8 cellular contexts compared by ENCODE assay signal in genomic region chr11:57499413-57499982, GRCh38. TPM values are rescaled to one million over a fixed set of nuclear protein-coding genes. Genes with fewer than 3 reads are reported as not detected.
DNase-seq lines count a peak whose midpoint lies in the region; TF ChIP-seq lines count a peak whose summit lies in the region.
"Had no signal": no experiment of that assay in that cellular context is flagged by ENCODE, and none has a peak within 500 bp of the region (broad histone marks: within the 10 kb centered on the region; RNA-seq: fewer than 3 reads in every experiment).

No MANE protein-coding gene starts in this region.

- 2 to 5% methylated on average over 13 to 22 of the region's 35 CpGs for WGBS in thyroid gland, 2 donors

- H3K9me3 Mint-ChIP-seq in HFFc6 = no peaks in the 10 kb centered on the region
- H3K9me3 Mint-ChIP-seq: activated naive CD4-positive, alpha-beta T cell treated with anti-CD3 and anti-CD28 coated beads, Interleukin-2, amount 50 U/mL, for 24 hours had no signal

- no peaks in the 10 kb centered on the region for H3K36me3 ChIP-seq in thyroid gland

- DNase-seq in GM13977 (ENCODE audit: low spot score) (peak; percentile 92), HFFc6 (peak; percentile 70), NCI-H2029 (lab: John Stamatoyannopoulos, UW) (peak; percentile 86), fibroblast of the conjunctiva (ENCODE audit: low read depth) (peak; percentile 90), myocyte (ENCODE audit: low read depth) (peak; percentile 97), thyroid gland (peak; percentile 97 to 98)
- peak; percentile 70 to 77 for DNase-seq in activated T-cell treated with anti-CD3 and anti-CD28 coated beads, Interleukin-2, amount 50 U/mL, for 48 hours

- H3K36me3 Mint-ChIP-seq in HFFc6 (ENCODE audit: low read depth) = peaks cover 5% of the 10 kb centered on the region

- H3K27me3 Mint-ChIP-seq in HFFc6 (ENCODE audit: insufficient read depth) = no peaks in the 10 kb centered on the region
- H3K27me3 Mint-ChIP-seq: activated naive CD4-positive, alpha-beta T cell treated with anti-CD3 and anti-CD28 coated beads, Interleukin-2, amount 50 U/mL, for 24 hours had no signal

- H3K27ac Mint-ChIP-seq in HFFc6 = no peak overlapping the region; the same call in 1 of the 2 replicates
- H3K27ac Mint-ChIP-seq: activated naive CD4-positive, alpha-beta T cell treated with anti-CD3 and anti-CD28 coated beads, Interleukin-2, amount 50 U/mL, for 24 hours had no signal

- peak overlapping the region; percentile 72 to 91 (median 85) for H3K27ac ChIP-seq in thyroid gland

- TF ChIP-seq CTCF in GM13977 (IDR thresholded peaks at IDR 0.05; ENCODE audit: extremely low read depth, insufficient read depth, missing control alignments) = no peak
- 0 out of 2 replicates have a peak, but pooled peaks have one; percentile 18 for TF ChIP-seq CTCF in HFFc6 (IDR thresholded peaks at IDR 0.05)
- no peak for TF ChIP-seq CTCF in thyroid gland (IDR thresholded peaks at IDR 0.05)

- H3K4me1 Mint-ChIP-seq in HFFc6 (ENCODE audit: low read depth) = peaks cover 14% of the 10 kb centered on the region
- H3K4me1 Mint-ChIP-seq: activated naive CD4-positive, alpha-beta T cell treated with anti-CD3 and anti-CD28 coated beads, Interleukin-2, amount 50 U/mL, for 24 hours had no signal

- intact Hi-C loops in thyroid gland (cut with DNase I) = no loop called here

- H3K4me3 Mint-ChIP-seq in HFFc6 = peak overlapping the region; percentile 70
- H3K4me3 Mint-ChIP-seq: activated naive CD4-positive, alpha-beta T cell treated with anti-CD3 and anti-CD28 coated beads, Interleukin-2, amount 50 U/mL, for 24 hours had no signal

- H3K4me1 ChIP-seq in thyroid gland = peaks cover 19 to 42% of the 10 kb centered on the region in 2 donors

- in situ Hi-C loops in GM13977 (cut with MboI; ENCODE audit: low pct_unique_long_range_greater_than_20kb, low sequenced_read_pairs, unreplicated experiment) = no loop called here

- H3K4me3 ChIP-seq in thyroid gland (replicated peaks in 1 of 3) = no peak overlapping the region

- H3K9me3 ChIP-seq in thyroid gland = no peaks in the 10 kb centered on the region

- TF ChIP-seq POLR2A in thyroid gland (IDR thresholded peaks at IDR 0.05) = peak in 1 of 2 donors; percentile 81

- H3K27me3 ChIP-seq in thyroid gland = no peaks in the 10 kb centered on the region

RNA-seq across cellular contexts. Expression of gene SLC43A1, which starts 16.0 kb away (rescaled TPM):
- 1 to 10 TPM; 3.1 to 4.7 (median 4.3) TPM for total RNA-seq in HFFc6 (2021; fragmentation: NEBNext Ultra II Directional; extraction: Animal tissue kit (Norgen Biotek cat#: 25700))
- total RNA-seq in myocyte (9.1 and 11.0 TPM in 2 replicates), thyroid gland (10 to 100 TPM; 20.3 to 64.1 (median 28.8) TPM)
- 5.3 TPM for polyA plus RNA-seq in myocyte (2012)

RNA-seq across cellular contexts. Expression of gene TIMM10, which starts 31.1 kb away (rescaled TPM):
- total RNA-seq in HFFc6 (2021; fragmentation: NEBNext Ultra II Directional; extraction: Animal tissue kit (Norgen Biotek cat#: 25700)) = 10 to 100 TPM; 43.6 to 72.9 (median 58.4) TPM
- total RNA-seq in myocyte (24.0 and 31.2 TPM in 2 replicates), thyroid gland (10 to 100 TPM; 29.8 to 43.7 (median 37.4) TPM)
- polyA plus RNA-seq in myocyte (2012) = 68.2 TPM

RNA-seq across cellular contexts. Expression of gene SMTNL1, which starts 37.9 kb away (rescaled TPM):
- total RNA-seq in HFFc6 (2021; fragmentation: NEBNext Ultra II Directional; extraction: Animal tissue kit (Norgen Biotek cat#: 25700)) = not detected
- 0.16 and 0.21 TPM in 2 replicates for total RNA-seq in myocyte
- 0.10 TPM for polyA plus RNA-seq in myocyte (2012)
- total RNA-seq in thyroid gland = not detected

RNA-seq across cellular contexts. Expression of gene RTN4RL2, which starts 39.2 kb away (rescaled TPM):
- total RNA-seq in HFFc6 (2021; fragmentation: NEBNext Ultra II Directional; extraction: Animal tissue kit (Norgen Biotek cat#: 25700)) = under 1 TPM; 0.09 to 0.66 (median 0.35) TPM
- total RNA-seq in myocyte = 0.53 and 0.94 TPM in 2 replicates
- 0.24 TPM for polyA plus RNA-seq in myocyte (2012)
- 10 to 100 TPM; 11.2 to 27.6 (median 17.1) TPM for total RNA-seq in thyroid gland
